In the genomic region with DNA sequence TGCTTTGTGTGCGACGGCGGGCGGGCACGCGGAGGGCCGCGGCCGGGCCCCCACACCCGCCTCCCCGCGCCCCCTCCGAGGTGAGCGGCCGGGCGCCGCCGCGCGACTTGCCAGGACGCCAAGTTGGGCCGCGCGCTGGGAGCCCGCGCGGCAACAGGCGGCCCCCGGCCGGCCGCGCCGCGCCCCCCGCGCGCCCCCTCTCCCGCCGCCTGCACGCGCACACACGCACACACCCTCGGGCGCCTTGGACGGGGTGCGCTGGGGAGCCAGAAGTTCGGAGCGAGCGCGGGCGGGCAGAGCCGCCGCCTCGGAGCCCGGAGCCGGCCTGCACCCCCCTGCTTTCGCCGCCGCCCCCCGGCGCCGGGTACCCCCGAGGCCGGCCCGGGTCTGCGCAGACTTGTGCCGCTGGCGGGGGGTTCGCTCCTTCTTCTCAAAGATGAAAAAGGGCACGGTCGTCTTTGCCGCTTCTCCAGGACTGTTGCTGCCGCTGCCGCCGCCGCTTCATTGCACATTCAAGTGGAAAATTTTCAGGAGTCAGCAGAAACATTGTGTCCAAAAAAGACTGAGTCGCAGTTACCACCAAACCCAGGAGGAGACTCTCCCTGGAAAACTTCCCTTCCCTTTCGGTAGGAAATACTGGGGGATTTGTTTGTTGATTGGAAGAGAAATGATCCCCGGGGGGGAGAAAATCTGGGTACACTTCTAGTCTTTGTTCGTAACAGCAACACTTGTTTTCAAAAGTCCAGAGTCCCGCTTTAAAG, we compare ENCODE assay signal across 8 cellular contexts. TPM values are rescaled to one million over a fixed set of nuclear protein-coding genes. Genes with fewer than 3 reads are reported as not detected.
DNase-seq lines count a peak whose midpoint lies in the region; ATAC-seq lines count a peak whose summit lies in the region.

No MANE protein-coding gene starts in this region.

- H3K27ac Mint-ChIP-seq in activated CD4-positive, alpha-beta T cell treated with anti-CD3 and anti-CD28 coated beads, Interleukin-2, amount 10 ng/mL, durations not matched to agents 24 days and 14 days, result no peak overlapping the region

- ATAC-seq in left colon (peak; percentile 1), HG02852 (IDR thresholded peaks at IDR 0.05; ENCODE audit: unreplicated experiment) (no peak)
- ATAC-seq in stimulated activated naive CD8-positive, alpha-beta T cell treated with anti-CD3 and anti-CD28 coated beads, Interleukin-15, Interleukin-2, amounts not matched to agents 100 U/mL and 50 U/mL, for 24 hours, result no peak

- peaks cover 65% of the 10 kb centered on the region for H3K27me3 Mint-ChIP-seq in activated CD4-positive, alpha-beta T cell treated with anti-CD3 and anti-CD28 coated beads, Interleukin-2, amount 10 ng/mL, durations not matched to agents 24 days and 14 days

- peaks cover 5% of the 10 kb centered on the region for H3K4me1 Mint-ChIP-seq in activated CD4-positive, alpha-beta T cell treated with anti-CD3 and anti-CD28 coated beads, Interleukin-2, amount 10 ng/mL, durations not matched to agents 24 days and 14 days

- DNase-seq in activated CD4-positive, alpha-beta T cell treated with anti-CD3 and anti-CD28 coated beads, Interleukin-2, amount 10 ng/mL, durations not matched to agents 24 days and 14 days, result peak; percentile 61
- DNase-seq in activated CD4-positive, alpha-beta T cell treated with anti-CD3 and anti-CD28 coated beads, Interleukin-2, amount 50 U/mL, for 4 hours, result no peak
- DNase-seq in NCI-H69 (lab: John Stamatoyannopoulos, UW) (peak; percentile 79), cerebellum (ENCODE audit: low spot score) (peak; percentile 35), left colon (peak in 1 of 2 donors; percentile 47), cerebellar nuclear complex (lab: John Stamatoyannopoulos, UW) (no peak)
- DNase-seq in stimulated activated naive CD8-positive, alpha-beta T cell treated with anti-CD3 and anti-CD28 coated beads, Interleukin-15, Interleukin-2, amounts not matched to agents 100 U/mL and 50 U/mL, for 24 hours, result peak; percentile 6

- H3K4me3 Mint-ChIP-seq in activated CD4-positive, alpha-beta T cell treated with anti-CD3 and anti-CD28 coated beads, Interleukin-2, amount 10 ng/mL, durations not matched to agents 24 days and 14 days, result peak overlapping the region; percentile 73

- no peaks in the 10 kb centered on the region for H3K36me3 Mint-ChIP-seq in activated CD4-positive, alpha-beta T cell treated with anti-CD3 and anti-CD28 coated beads, Interleukin-2, amount 10 ng/mL, durations not matched to agents 24 days and 14 days (ENCODE audit: low read depth)

- peaks cover 4% of the 10 kb centered on the region for H3K9me3 Mint-ChIP-seq in activated CD4-positive, alpha-beta T cell treated with anti-CD3 and anti-CD28 coated beads, Interleukin-2, amount 10 ng/mL, durations not matched to agents 24 days and 14 days

- intact Hi-C loops in activated CD4-positive, alpha-beta T cell treated with anti-CD3 and anti-CD28 coated beads, Interleukin-2, amount 10 ng/mL, durations not matched to agents 24 days and 14 days (cut with micrococcal nuclease), result no loop called here
- intact Hi-C loops in left colon (cut with DNase I, micrococcal nuclease), result loop anchor here in 1 of 2 donors (5.0 kb wide), 2 partner anchors 147 to 217 kb away; no protein-coding TSS in a partner anchor

RNA-seq across cellular contexts. Expression of a gene that starts 0.9 kb away (rescaled TPM):
- 0.49 and 0.66 TPM in 2 replicates for total RNA-seq in activated CD4-positive, alpha-beta T cell treated with anti-CD3 and anti-CD28 coated beads, Interleukin-2, amount 10 ng/mL, durations not matched to agents 24 days and 14 days
- 63.7 TPM for total RNA-seq in cerebellum
- total RNA-seq in left colon, result 10 to 100 TPM; 43.0 to 51.3 TPM

Comparison
In these comparisons a context has a peak if more than half of its experiments do, and no peak if none do; other contexts are left out.
1. DNase-seq: peak in activated CD4-positive, alpha-beta T cell treated with anti-CD3 and anti-CD28 coated beads, Interleukin-2, amount 10 ng/mL, durations not matched to agents 24 days and 14 days (single experiment), NCI-H69 (single experiment), cerebellum (single experiment) and stimulated activated naive CD8-positive, alpha-beta T cell treated with anti-CD3 and anti-CD28 coated beads, Interleukin-15, Interleukin-2, amounts not matched to agents 100 U/mL and 50 U/mL, for 24 hours (single experiment); none in activated CD4-positive, alpha-beta T cell treated with anti-CD3 and anti-CD28 coated beads, Interleukin-2, amount 50 U/mL, for 4 hours (0 of 2) and cerebellar nuclear complex (0 of 2).
2. RNA of a gene that starts 0.9 kb away (total RNA-seq): 63.7 TPM in cerebellum (single experiment) and 43.0 to 51.3 TPM in left colon; 0.49 to 0.66 TPM in activated CD4-positive, alpha-beta T cell treated with anti-CD3 and anti-CD28 coated beads, Interleukin-2, amount 10 ng/mL, durations not matched to agents 24 days and 14 days; every median in the first group is over 10 times any median in the second.